ENCODE assay signal across 17 cellular contexts in genomic region chr16:50705436-50706110, GRCh38. TPM values are rescaled to one million over a fixed set of nuclear protein-coding genes. Genes with fewer than 3 reads are reported as not detected.
A peak's percentile ranks its signal among the peaks of the same experiment; 100 is the strongest.
DNase-seq lines count a peak whose midpoint lies in the region; ATAC-seq and TF ChIP-seq lines count a peak whose summit lies in the region.
"Had no signal": no experiment of that assay in that cellular context is flagged by ENCODE, and none has a peak within 500 bp of the region (broad histone marks: within the 10 kb centered on the region; RNA-seq: fewer than 3 reads in every experiment).

No MANE protein-coding gene starts in this region.

- H3K4me3 ChIP-seq in CD4-positive, alpha-beta memory T cell (ENCODE audit: low read length in 2 of 2): no peak overlapping the region
- H3K4me3 ChIP-seq in PC-3 (ENCODE audit: low read length): no peak overlapping the region; the same call in 1 of the 2 replicates

- H3K79me2 ChIP-seq in PC-3 (ENCODE audit: low read length): no peaks in the 10 kb centered on the region

- peaks cover 40% of the 10 kb centered on the region for H3K4me1 ChIP-seq in CD4-positive, alpha-beta memory T cell (ENCODE audit: insufficient read depth, low read length)
- no peaks in the 10 kb centered on the region for H3K4me1 ChIP-seq in PC-3 (ENCODE audit: insufficient read depth, low read length)

- intact Hi-C loops in CD4-positive, alpha-beta memory T cell (cut with micrococcal nuclease): no loop called here
- intact Hi-C loops in PC-3 (cut with micrococcal nuclease): no loop called here

- peak overlapping the region in 5 of 7 donors; percentile 38 to 75 (median 59) for H3K27ac Mint-ChIP-seq in CD4-positive, alpha-beta memory T cell
- H3K27ac Mint-ChIP-seq in progenitor cell of endocrine pancreas: peak overlapping the region; percentile 4
- H3K27ac Mint-ChIP-seq: B cell had no signal

- DNase-seq in CD4-positive, alpha-beta memory T cell: no peak
- DNase-seq in PC-3 (peak; percentile 5), dermis blood vessel endothelial cell (peak; percentile 64), progenitor cell of endocrine pancreas (ENCODE audit: low spot score, unreplicated experiment) (no peak), GOT3 (lab: John Stamatoyannopoulos, UW) (no peak), Kasumi-1 (lab: John Stamatoyannopoulos, UW) (no peak)
- DNase-seq: ACHN, DMS 273 treated with DMSO at 0.1 percent for 48 hours, KG1, NCI-H1105 treated with DMSO at 0.1 percent for 48 hours, NCI-H187, NCI-H446 had no signal

- no peaks in the 10 kb centered on the region for H3K27me3 ChIP-seq in CD4-positive, alpha-beta memory T cell (ENCODE audit: insufficient read depth, low read length)
- no peaks in the 10 kb centered on the region for H3K27me3 ChIP-seq in PC-3 (ENCODE audit: low read length)

- peaks cover 0 to 26% (median 20%) of the 10 kb centered on the region in 8 donors for H3K9me3 Mint-ChIP-seq in CD4-positive, alpha-beta memory T cell
- peaks cover 16% of the 10 kb centered on the region for H3K9me3 Mint-ChIP-seq in progenitor cell of endocrine pancreas (ENCODE audit: low read depth)

- no peak overlapping the region for H3K27ac ChIP-seq in CD4-positive, alpha-beta memory T cell (ENCODE audit: low read depth, low read length)
- H3K27ac ChIP-seq in PC-3 (ENCODE audit: low read length): no peak overlapping the region

- ATAC-seq in PC-3 (no peak), HG02970 (IDR thresholded peaks at IDR 0.05; ENCODE audit: low FRiP score, unreplicated experiment) (no peak)
- ATAC-seq: Right ventricle myocardium inferior had no signal

- no TSS peak for BruUV-seq in PC-3 (replicated peaks; lab: Mats Ljungman, UMichigan)

- no peaks in the 10 kb centered on the region for H3F3A ChIP-seq in PC-3 (ENCODE audit: low read length, unreplicated experiment)

- CTCF ChIA-PET in CD4-positive, alpha-beta memory T cell (lab: Charles Lee; ENCODE audit: partially characterized antibody): no interaction called here
- CTCF ChIA-PET in PC-3 (lab: Charles Lee): no interaction called here

- TF ChIP-seq CTCF in PC-3 (conservative IDR thresholded peaks at IDR 0.05; ENCODE audit: low read depth, low read length): no peak
- no peak for TF ChIP-seq CTCF in progenitor cell of endocrine pancreas (IDR thresholded peaks at IDR 0.05; ENCODE audit: unreplicated experiment)

- no peak overlapping the region for H3K4me2 ChIP-seq in PC-3 (ENCODE audit: low read length)

- no peaks in the 10 kb centered on the region for H4K20me1 ChIP-seq in PC-3 (ENCODE audit: low read length)

- H3K27me3 Mint-ChIP-seq in CD4-positive, alpha-beta memory T cell: no peaks in the 10 kb centered on the region
- peaks cover 7% of the 10 kb centered on the region for H3K27me3 Mint-ChIP-seq in progenitor cell of endocrine pancreas
- H3K27me3 Mint-ChIP-seq: B cell had no signal

- H3K36me3 Mint-ChIP-seq in CD4-positive, alpha-beta memory T cell: peaks cover 36 to 57% of the 10 kb centered on the region in 2 donors
- peaks cover 5% of the 10 kb centered on the region for H3K36me3 Mint-ChIP-seq in progenitor cell of endocrine pancreas (ENCODE audit: insufficient read depth)

- POLR2A ChIA-PET in CD4-positive, alpha-beta memory T cell (lab: Charles Lee; ENCODE audit: partially characterized antibody): no interaction called here
- POLR2A ChIA-PET in PC-3 (lab: Charles Lee; ENCODE audit: unreplicated experiment): no interaction called here

- H3K9me3 ChIP-seq in CD4-positive, alpha-beta memory T cell (ENCODE audit: control insufficient read depth in 1 of 2, low read length in 2 of 2): peaks cover 3 to 11% of the 10 kb centered on the region in 2 donors
- H3K9me3 ChIP-seq in PC-3 (ENCODE audit: low read length): 0 out of 2 replicates have a peak, but pooled peaks cover 3% of the 10 kb centered on the region

- peak overlapping the region in 1 of 8 donors; percentile 31 for H3K4me3 Mint-ChIP-seq in CD4-positive, alpha-beta memory T cell
- no peak overlapping the region for H3K4me3 Mint-ChIP-seq in progenitor cell of endocrine pancreas (ENCODE audit: low read depth)
- H3K4me3 Mint-ChIP-seq: B cell had no signal

- H3K9ac ChIP-seq in PC-3 (ENCODE audit: low read length): no peak overlapping the region

- H2AFZ ChIP-seq in PC-3 (ENCODE audit: low read length): no peak overlapping the region

- H3K4me1 Mint-ChIP-seq in CD4-positive, alpha-beta memory T cell: peaks cover 37 to 81% (median 66%) of the 10 kb centered on the region in 4 donors
- peaks cover 6% of the 10 kb centered on the region for H3K4me1 Mint-ChIP-seq in progenitor cell of endocrine pancreas (ENCODE audit: low read depth)

- no peaks in the 10 kb centered on the region for H3K36me3 ChIP-seq in CD4-positive, alpha-beta memory T cell (ENCODE audit: insufficient read depth, low read length)
- H3K36me3 ChIP-seq in PC-3 (ENCODE audit: low read depth, low read length): no peaks in the 10 kb centered on the region

- no peaks in the 10 kb centered on the region for H3K9me2 ChIP-seq in PC-3 (replicated peaks; ENCODE audit: low read length)

RNA-seq across cellular contexts. Expression of gene NOD2, which starts 12.2 kb away (rescaled TPM):
- total RNA-seq in CD4-positive, alpha-beta memory T cell: 10 to 100 TPM in 1 of 2 experiments, 1 to 10 TPM in 1; 9.8 to 10.9 TPM
- 1 to 10 TPM; 2.2 to 3.7 TPM for polyA plus RNA-seq in CD4-positive, alpha-beta memory T cell
- 0.07 TPM in 1 of 2 replicates, not detected in the other for total RNA-seq in PC-3 (2014; rRNA removed)
- 0.51 and 1.6 TPM in 2 replicates for total RNA-seq in dermis blood vessel endothelial cell
- total RNA-seq in progenitor cell of endocrine pancreas: not detected in 2 replicates
- total RNA-seq: H4 had no signal

RNA-seq across cellular contexts. Expression of gene SNX20, which starts 24.5 kb away (rescaled TPM):
- 10 to 100 TPM; 88.9 to 90.1 TPM for total RNA-seq in CD4-positive, alpha-beta memory T cell
- polyA plus RNA-seq in CD4-positive, alpha-beta memory T cell: 100 to 1,000 TPM in 1 of 2 donors, 10 to 100 TPM in 1; 62.5 to 106 TPM
- total RNA-seq in PC-3 (2014; rRNA removed): not detected in 2 replicates
- 0.34 and 0.70 TPM in 2 replicates for total RNA-seq in dermis blood vessel endothelial cell
- total RNA-seq in progenitor cell of endocrine pancreas: not detected in 2 replicates
- total RNA-seq: Daoy, H4 had no signal

RNA-seq across cellular contexts. Expression of gene CYLD, which starts 36.3 kb away (rescaled TPM):
- total RNA-seq in CD4-positive, alpha-beta memory T cell: 100 to 1,000 TPM; 294 to 299 TPM
- 100 to 1,000 TPM; 206 to 255 TPM for polyA plus RNA-seq in CD4-positive, alpha-beta memory T cell
- 8.5 and 8.6 TPM in 2 replicates for total RNA-seq in PC-3 (2014; rRNA removed)
- 37.5 and 59.1 TPM in 2 replicates for total RNA-seq in dermis blood vessel endothelial cell
- 18.7 and 21.9 TPM in 2 replicates for total RNA-seq in progenitor cell of endocrine pancreas

Comparison
In these comparisons a context has a peak if more than half of its experiments do, and no peak if none do; other contexts are left out.
1. DNase-seq: peak in PC-3 (single experiment) and dermis blood vessel endothelial cell (single experiment); none in CD4-positive, alpha-beta memory T cell (0 of 5), progenitor cell of endocrine pancreas (single experiment), GOT3 (single experiment) and Kasumi-1 (0 of 2).
2. RNA of gene SNX20, which starts 24.5 kb away (total RNA-seq): 88.9 to 90.1 TPM in CD4-positive, alpha-beta memory T cell; 0.34 to 0.70 TPM in dermis blood vessel endothelial cell, not detected in PC-3 and not detected in progenitor cell of endocrine pancreas; every median in the first group is over 10 times any median in the second.